ENCODE assay signal across 1 cellular context in the genomic region with DNA sequence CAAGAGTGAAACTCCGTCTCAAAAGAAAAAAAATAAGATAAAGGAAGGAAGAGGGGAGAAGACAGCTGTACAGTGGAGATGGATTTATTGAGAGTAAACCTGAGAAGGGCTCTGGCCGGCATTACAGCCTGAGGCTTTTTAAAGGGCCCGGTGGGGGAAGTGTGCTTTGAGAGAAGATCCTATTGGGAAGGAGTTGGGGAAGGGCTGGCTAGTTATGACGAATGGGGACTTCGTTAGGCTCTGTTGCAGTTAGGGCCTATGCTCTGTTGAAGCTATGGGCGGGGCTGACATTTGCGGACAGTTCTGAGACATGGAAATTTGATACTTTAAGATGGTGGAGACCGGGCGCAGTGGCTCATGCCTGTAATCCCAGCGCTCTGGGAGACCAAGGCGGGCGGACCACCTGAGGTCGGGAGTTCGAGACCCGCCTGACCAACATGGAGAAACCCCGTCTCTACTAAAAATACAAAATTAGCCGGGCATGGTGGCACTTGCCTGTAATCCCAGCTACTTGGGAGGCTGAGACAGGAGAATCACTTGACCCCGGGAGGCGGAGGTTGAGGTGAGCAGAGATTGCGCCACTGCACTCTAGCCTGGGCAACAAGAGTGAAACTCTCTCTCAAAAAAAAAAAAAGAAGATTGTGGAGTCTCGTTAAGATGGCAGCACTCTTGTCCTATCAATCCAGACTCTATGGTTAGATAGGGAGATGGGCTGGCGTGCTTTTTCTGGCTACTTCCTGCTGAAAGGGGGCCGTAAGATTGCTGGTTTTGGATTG.
TF ChIP-seq lines count a peak whose summit lies in the region.

No MANE protein-coding gene starts in this region.

TF ChIP-seq in K562, 482 proteins besides CTCF, POLR2A, EP300 and RAD21 (continued from another document and continues in another):
- TF ChIP-seq, protein P1, sequence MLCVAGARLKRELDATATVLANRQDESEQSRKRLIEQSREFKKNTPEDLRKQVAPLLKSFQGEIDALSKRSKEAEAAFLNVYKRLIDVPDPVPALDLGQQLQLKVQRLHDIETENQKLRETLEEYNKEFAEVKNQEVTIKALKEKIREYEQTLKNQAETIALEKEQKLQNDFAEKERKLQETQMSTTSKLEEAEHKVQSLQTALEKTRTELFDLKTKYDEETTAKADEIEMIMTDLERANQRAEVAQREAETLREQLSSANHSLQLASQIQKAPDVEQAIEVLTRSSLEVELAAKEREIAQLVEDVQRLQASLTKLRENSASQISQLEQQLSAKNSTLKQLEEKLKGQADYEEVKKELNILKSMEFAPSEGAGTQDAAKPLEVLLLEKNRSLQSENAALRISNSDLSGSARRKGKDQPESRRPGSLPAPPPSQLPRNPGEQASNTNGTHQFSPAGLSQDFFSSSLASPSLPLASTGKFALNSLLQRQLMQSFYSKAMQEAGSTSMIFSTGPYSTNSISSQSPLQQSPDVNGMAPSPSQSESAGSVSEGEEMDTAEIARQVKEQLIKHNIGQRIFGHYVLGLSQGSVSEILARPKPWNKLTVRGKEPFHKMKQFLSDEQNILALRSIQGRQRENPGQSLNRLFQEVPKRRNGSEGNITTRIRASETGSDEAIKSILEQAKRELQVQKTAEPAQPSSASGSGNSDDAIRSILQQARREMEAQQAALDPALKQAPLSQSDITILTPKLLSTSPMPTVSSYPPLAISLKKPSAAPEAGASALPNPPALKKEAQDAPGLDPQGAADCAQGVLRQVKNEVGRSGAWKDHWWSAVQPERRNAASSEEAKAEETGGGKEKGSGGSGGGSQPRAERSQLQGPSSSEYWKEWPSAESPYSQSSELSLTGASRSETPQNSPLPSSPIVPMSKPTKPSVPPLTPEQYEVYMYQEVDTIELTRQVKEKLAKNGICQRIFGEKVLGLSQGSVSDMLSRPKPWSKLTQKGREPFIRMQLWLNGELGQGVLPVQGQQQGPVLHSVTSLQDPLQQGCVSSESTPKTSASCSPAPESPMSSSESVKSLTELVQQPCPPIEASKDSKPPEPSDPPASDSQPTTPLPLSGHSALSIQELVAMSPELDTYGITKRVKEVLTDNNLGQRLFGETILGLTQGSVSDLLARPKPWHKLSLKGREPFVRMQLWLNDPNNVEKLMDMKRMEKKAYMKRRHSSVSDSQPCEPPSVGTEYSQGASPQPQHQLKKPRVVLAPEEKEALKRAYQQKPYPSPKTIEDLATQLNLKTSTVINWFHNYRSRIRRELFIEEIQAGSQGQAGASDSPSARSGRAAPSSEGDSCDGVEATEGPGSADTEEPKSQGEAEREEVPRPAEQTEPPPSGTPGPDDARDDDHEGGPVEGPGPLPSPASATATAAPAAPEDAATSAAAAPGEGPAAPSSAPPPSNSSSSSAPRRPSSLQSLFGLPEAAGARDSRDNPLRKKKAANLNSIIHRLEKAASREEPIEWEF (CRISPR knock-in tag; IDR thresholded peaks at IDR 0.05), result 0 out of 2 replicates have a peak, but pooled peaks have one; percentile 61
- TF ChIP-seq POLR2B (IDR thresholded peaks at IDR 0.05; ENCODE audit: low read depth, partially characterized antibody) (peak; percentile 59), TAL1 (IDR thresholded peaks at IDR 0.05) (0 out of 2 replicates have a peak, but pooled peaks have one; percentile 0), CBX2 (IDR thresholded peaks at IDR 0.05; ENCODE audit: insufficient read depth, low read length, poor library complexity, severe bottlenecking) (no peak), NR4A1 (CRISPR knock-in tag; IDR thresholded peaks at IDR 0.05) (no peak), NR4A1 (tag; IDR thresholded peaks at IDR 0.05) (peak; percentile 97), MTA1 (IDR thresholded peaks at IDR 0.05; ENCODE audit: borderline replicate concordance) (peak; percentile 14; the same call in 1 of the 2 replicates), ARNT (IDR thresholded peaks at IDR 0.05) (peak; percentile 6 to 71; a peak in 2 of 4 replicates), ARID1B (IDR thresholded peaks at IDR 0.05) (peak; percentile 49; the same call in 1 of the 2 replicates), SMAD2 (IDR thresholded peaks at IDR 0.05; ENCODE audit: low read depth, low read length) (no peak), EP400 (IDR thresholded peaks at IDR 0.05) (peak; percentile 45), MYNN (IDR thresholded peaks at IDR 0.05) (0 out of 2 replicates have a peak, but pooled peaks have one; percentile 23), MYNN (CRISPR knock-in tag; IDR thresholded peaks at IDR 0.05) (no peak), CEBPB (tag; IDR thresholded peaks at IDR 0.05) (peak; percentile 94), EHMT2 (IDR thresholded peaks at IDR 0.05) (peak; percentile 79; the same call in 1 of the 2 replicates), FOXK1 (CRISPR knock-in tag; IDR thresholded peaks at IDR 0.05; ENCODE audit: borderline replicate concordance) (no peak), NFATC3 (IDR thresholded peaks at IDR 0.05) (no peak), CTBP1 (IDR thresholded peaks at IDR 0.05; ENCODE audit: borderline replicate concordance) (peak; percentile 49; the same call in 1 of the 2 replicates), ZNF551 (CRISPR knock-in tag; IDR thresholded peaks at IDR 0.05) (no peak), GTF2E2 (tag; IDR thresholded peaks at IDR 0.05) (peak; percentile 82), CHD4 (IDR thresholded peaks at IDR 0.05; ENCODE audit: insufficient read depth, insufficient replicate concordance, low read depth, low read length, poor library complexity, severe bottlenecking) (peak; percentile 62), CREM (IDR thresholded peaks at IDR 0.05; ENCODE audit: low read depth) (peak; percentile 56), KDM1A (IDR thresholded peaks at IDR 0.05) (peak; percentile 53 to 79; a peak in 3 of 4 replicates), ZNF143 (CRISPR knock-in tag; IDR thresholded peaks at IDR 0.05) (0 out of 2 replicates have a peak, but pooled peaks have one; percentile 19), ZNF121 (CRISPR knock-in tag; conservative IDR thresholded peaks at IDR 0.05) (no peak), TBP (optimal IDR thresholded peaks at IDR 0.05; ENCODE audit: low read depth, low read length) (peak; percentile 60), BRD9 (IDR thresholded peaks at IDR 0.05; ENCODE audit: low read depth, partially characterized antibody) (peak; percentile 76), POLR3A (IDR thresholded peaks at IDR 0.05; ENCODE audit: borderline replicate concordance, extremely low read depth, insufficient read depth, insufficient read length) (peak; percentile 9), DDX20 (tag; IDR thresholded peaks at IDR 0.05; ENCODE audit: low read depth) (peak; percentile 86), STAT5B (CRISPR knock-in tag; IDR thresholded peaks at IDR 0.05) (no peak), RBM14 (IDR thresholded peaks at IDR 0.05; ENCODE audit: borderline replicate concordance, insufficient read depth, low read depth, low read length) (no peak), IFI16 (CRISPR knock-in tag; IDR thresholded peaks at IDR 0.05) (no peak), TAF15 (IDR thresholded peaks at IDR 0.05; ENCODE audit: low read depth, low read length) (no peak), ZNF766 (CRISPR knock-in tag; conservative IDR thresholded peaks at IDR 0.05) (peak; percentile 88), SPI1 (IDR thresholded peaks at IDR 0.05; ENCODE audit: borderline replicate concordance, low read depth, low read length) (peak; percentile 40; the same call in 1 of the 2 replicates), CBFA2T3 (IDR thresholded peaks at IDR 0.05) (peak; percentile 21), XRCC5 (IDR thresholded peaks at IDR 0.05; ENCODE audit: low read depth, low read length) (no peak), DNMT1 (IDR thresholded peaks at IDR 0.05) (no peak), LEF1 (IDR thresholded peaks at IDR 0.05) (peak; percentile 73), MIER1 (IDR thresholded peaks at IDR 0.05; ENCODE audit: low read depth) (0 out of 2 replicates have a peak, but pooled peaks have one; percentile 46), BCL6 (CRISPR knock-in tag; IDR thresholded peaks at IDR 0.05) (no peak), SIX5 (IDR thresholded peaks at IDR 0.05; ENCODE audit: borderline replicate concordance in 1 of 2, insufficient read depth in 1 of 2, low read depth in 1 of 2, low read length in 2 of 2) (no peak), ZFX (CRISPR knock-in tag; IDR thresholded peaks at IDR 0.05) (peak; percentile 77), RHOXF2B (CRISPR knock-in tag; conservative IDR thresholded peaks at IDR 0.05) (0 out of 2 replicates have a peak, but pooled peaks have one; percentile 40), TAF7 (tag; IDR thresholded peaks at IDR 0.05) (peak; percentile 95), SMARCA5 (IDR thresholded peaks at IDR 0.05) (peak; percentile 40; the same call in 1 of the 2 replicates), HIVEP1 (CRISPR knock-in tag; IDR thresholded peaks at IDR 0.05) (no peak), SOX6 (IDR thresholded peaks at IDR 0.05) (peak; percentile 58; the same call in 1 of the 2 replicates)
- TF ChIP-seq, protein P2, sequence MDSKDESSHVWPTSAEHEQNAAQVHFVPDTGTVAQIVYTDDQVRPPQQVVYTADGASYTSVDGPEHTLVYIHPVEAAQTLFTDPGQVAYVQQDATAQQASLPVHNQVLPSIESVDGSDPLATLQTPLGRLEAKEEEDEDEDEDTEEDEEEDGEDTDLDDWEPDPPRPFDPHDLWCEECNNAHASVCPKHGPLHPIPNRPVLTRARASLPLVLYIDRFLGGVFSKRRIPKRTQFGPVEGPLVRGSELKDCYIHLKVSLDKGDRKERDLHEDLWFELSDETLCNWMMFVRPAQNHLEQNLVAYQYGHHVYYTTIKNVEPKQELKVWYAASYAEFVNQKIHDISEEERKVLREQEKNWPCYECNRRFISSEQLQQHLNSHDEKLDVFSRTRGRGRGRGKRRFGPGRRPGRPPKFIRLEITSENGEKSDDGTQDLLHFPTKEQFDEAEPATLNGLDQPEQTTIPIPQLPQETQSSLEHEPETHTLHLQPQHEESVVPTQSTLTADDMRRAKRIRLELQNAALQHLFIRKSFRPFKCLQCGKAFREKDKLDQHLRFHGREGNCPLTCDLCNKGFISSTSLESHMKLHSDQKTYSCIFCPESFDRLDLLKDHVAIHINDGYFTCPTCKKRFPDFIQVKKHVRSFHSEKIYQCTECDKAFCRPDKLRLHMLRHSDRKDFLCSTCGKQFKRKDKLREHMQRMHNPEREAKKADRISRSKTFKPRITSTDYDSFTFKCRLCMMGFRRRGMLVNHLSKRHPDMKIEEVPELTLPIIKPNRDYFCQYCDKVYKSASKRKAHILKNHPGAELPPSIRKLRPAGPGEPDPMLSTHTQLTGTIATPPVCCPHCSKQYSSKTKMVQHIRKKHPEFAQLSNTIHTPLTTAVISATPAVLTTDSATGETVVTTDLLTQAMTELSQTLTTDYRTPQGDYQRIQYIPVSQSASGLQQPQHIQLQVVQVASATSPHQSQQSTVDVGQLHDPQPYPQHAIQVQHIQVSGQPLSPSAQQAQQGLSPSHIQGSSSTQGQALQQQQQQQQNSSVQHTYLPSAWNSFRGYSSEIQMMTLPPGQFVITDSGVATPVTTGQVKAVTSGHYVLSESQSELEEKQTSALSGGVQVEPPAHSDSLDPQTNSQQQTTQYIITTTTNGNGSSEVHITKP (IDR thresholded peaks at IDR 0.05; ENCODE audit: partially characterized antibody), result peak; percentile 17
- TF ChIP-seq, protein P3, sequence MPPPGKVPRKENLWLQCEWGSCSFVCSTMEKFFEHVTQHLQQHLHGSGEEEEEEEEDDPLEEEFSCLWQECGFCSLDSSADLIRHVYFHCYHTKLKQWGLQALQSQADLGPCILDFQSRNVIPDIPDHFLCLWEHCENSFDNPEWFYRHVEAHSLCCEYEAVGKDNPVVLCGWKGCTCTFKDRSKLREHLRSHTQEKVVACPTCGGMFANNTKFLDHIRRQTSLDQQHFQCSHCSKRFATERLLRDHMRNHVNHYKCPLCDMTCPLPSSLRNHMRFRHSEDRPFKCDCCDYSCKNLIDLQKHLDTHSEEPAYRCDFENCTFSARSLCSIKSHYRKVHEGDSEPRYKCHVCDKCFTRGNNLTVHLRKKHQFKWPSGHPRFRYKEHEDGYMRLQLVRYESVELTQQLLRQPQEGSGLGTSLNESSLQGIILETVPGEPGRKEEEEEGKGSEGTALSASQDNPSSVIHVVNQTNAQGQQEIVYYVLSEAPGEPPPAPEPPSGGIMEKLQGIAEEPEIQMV (tag; conservative IDR thresholded peaks at IDR 0.05; ENCODE audit: low read depth), result peak; percentile 67; the same call in 1 of the 2 replicates
- TF ChIP-seq, protein P4, sequence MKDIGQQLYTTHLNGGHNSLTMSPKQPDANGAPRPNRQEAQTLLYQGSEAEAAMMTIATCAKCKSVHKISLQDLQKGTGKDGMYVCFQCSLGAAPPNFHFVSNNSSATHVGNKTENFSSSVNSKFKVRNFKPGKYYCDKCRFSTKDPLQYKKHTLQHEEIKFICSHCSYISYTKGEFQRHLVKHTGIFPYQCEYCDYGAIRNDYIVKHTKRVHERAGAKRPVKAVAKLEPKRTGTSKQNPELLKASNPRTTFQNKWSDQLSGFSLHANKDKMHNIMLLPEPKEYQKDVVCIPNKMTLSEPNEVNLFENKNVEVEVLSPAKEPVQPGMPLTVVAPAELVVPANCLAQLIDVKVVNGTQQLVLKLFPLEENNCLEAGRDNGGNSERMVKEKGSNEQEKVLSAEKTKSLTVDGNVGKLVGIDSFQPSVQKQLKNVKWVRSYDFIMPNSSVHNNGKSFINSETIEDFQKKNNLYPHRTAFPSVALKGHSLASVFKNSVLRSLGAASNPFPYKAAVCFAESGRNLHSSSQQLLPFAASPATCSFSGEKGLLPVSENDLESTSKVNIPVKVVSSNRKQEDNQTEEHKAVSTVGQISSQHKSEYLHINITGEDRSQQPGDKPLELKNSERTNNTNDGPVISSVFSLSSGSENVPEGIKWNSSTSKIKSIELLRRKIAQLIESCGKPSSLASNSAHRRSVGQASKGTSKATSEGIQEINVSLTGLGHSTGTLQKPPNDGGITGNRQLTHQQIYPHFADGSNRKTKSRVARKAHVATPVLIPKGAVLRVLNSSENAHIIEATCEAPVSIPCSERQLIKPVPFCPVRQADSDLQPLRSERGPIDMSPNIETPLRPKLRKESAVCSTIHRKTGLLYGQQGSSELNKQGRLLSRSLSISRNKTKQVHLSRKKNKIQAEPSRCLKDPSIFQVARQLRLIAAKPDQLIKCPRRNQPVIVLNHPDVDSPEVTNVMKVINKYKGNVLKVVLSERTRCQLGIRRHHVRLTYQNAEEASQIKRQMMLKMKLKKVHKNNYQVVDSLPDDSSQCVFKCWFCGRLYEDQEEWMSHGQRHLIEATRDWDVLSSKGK (CRISPR knock-in tag; IDR thresholded peaks at IDR 0.05), result no peak
- TF ChIP-seq, protein P5, sequence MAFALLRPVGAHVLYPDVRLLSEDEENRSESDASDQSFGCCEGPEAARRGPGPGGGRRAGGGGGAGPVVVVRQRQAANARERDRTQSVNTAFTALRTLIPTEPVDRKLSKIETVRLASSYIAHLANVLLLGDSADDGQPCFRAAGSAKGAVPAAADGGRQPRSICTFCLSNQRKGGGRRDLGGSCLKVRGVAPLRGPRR (CRISPR knock-in tag; IDR thresholded peaks at IDR 0.05), result peak; percentile 75; the same call in 1 of the 2 replicates
- TF ChIP-seq, protein P6, sequence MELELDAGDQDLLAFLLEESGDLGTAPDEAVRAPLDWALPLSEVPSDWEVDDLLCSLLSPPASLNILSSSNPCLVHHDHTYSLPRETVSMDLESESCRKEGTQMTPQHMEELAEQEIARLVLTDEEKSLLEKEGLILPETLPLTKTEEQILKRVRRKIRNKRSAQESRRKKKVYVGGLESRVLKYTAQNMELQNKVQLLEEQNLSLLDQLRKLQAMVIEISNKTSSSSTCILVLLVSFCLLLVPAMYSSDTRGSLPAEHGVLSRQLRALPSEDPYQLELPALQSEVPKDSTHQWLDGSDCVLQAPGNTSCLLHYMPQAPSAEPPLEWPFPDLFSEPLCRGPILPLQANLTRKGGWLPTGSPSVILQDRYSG (tag; conservative IDR thresholded peaks at IDR 0.05; ENCODE audit: low read depth), result peak; percentile 96
